In the genomic region with DNA sequence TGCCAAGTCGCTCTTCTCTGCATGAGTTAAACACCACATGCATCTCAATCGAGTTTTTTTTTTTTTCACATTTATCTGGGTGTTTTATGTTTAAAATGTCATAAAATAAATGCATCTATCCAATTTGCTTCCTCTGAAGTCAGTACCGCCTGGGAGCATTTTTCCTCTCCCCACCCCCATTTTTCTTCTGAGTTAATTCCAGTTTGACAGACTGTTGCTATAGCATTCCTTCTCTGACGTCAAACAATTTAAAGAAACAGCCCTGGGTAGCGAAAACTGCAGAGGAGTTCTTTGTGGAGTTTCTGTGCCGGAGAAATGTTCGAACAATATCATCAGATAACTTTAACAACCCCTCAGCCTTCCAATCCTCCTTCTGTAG, we compare ENCODE assay signal across 8 cellular contexts. TPM values are rescaled to one million over a fixed set of nuclear protein-coding genes. Genes with fewer than 3 reads are reported as not detected.
DNase-seq lines count a peak whose midpoint lies in the region; ATAC-seq and TF ChIP-seq lines count a peak whose summit lies in the region.

No MANE protein-coding gene starts in this region.

- peak overlapping the region; percentile 31 for H4K8ac ChIP-seq in mesenchymal stem cell (ENCODE audit: low read length)

- H3K4me2 ChIP-seq in mesenchymal stem cell (ENCODE audit: low read length, poor library complexity, severe bottlenecking), result peak overlapping the region; percentile 82

- no peaks in the 10 kb centered on the region for H3K9me3 ChIP-seq in mesenchymal stem cell (ENCODE audit: control insufficient read depth, low read length)

- H3K23ac ChIP-seq in mesenchymal stem cell (ENCODE audit: low read length in 2 of 2), result no peak overlapping the region

- H3K4me1 ChIP-seq in mesenchymal stem cell (ENCODE audit: control insufficient read depth, insufficient read depth, low read depth, low read length), result no peaks in the 10 kb centered on the region

- H2BK120ac ChIP-seq in mesenchymal stem cell (ENCODE audit: low read depth, low read length), result no peak overlapping the region

- H3K27me3 ChIP-seq in mesenchymal stem cell (ENCODE audit: control insufficient read depth in 1 of 2, insufficient read depth in 1 of 2, low read length in 2 of 2), result no peaks in the 10 kb centered on the region

- H2BK15ac ChIP-seq in mesenchymal stem cell (ENCODE audit: low read depth, poor library complexity, severe bottlenecking), result no peak overlapping the region

- no peak for DNase-seq in stimulated activated naive CD8-positive, alpha-beta T cell treated with anti-CD3 and anti-CD28 coated beads, Interleukin-15, Interleukin-2, amounts not matched to agents 100 U/mL and 50 U/mL, for 24 hours
- DNase-seq in mesenchymal stem cell (peak; percentile 88), ecto neural progenitor cell (ENCODE audit: low spot score) (no peak), NOMO-1 (lab: John Stamatoyannopoulos, UW; ENCODE audit: unreplicated experiment in 2 of 2) (no peak)

- H3K4me1 Mint-ChIP-seq in stimulated activated naive CD8-positive, alpha-beta T cell treated with anti-CD3 and anti-CD28 coated beads, Interleukin-15, Interleukin-2, amounts not matched to agents 100 ng/mL and 50 ng/mL, for 24 hours (ENCODE audit: low read depth), result peaks cover 24% of the 10 kb centered on the region
- peaks cover 56% of the 10 kb centered on the region for H3K4me1 Mint-ChIP-seq in brain

- no peak overlapping the region for H3K14ac ChIP-seq in mesenchymal stem cell (ENCODE audit: low read length in 2 of 2)

- H3K9me3 Mint-ChIP-seq in stimulated activated naive CD8-positive, alpha-beta T cell treated with anti-CD3 and anti-CD28 coated beads, Interleukin-15, Interleukin-2, amounts not matched to agents 100 ng/mL and 50 ng/mL, for 24 hours, result no peaks in the 10 kb centered on the region
- H3K9me3 Mint-ChIP-seq in brain, result no peaks in the 10 kb centered on the region

- no peak for TF ChIP-seq CTCF in brain (conservative IDR thresholded peaks at IDR 0.05)

- no peak for ATAC-seq in stimulated activated naive CD8-positive, alpha-beta T cell treated with anti-CD3 and anti-CD28 coated beads, Interleukin-15, Interleukin-2, amounts not matched to agents 100 U/mL and 50 U/mL, for 24 hours
- ATAC-seq in HG03378 (IDR thresholded peaks at IDR 0.05; ENCODE audit: unreplicated experiment) (no peak), GM21619 (IDR thresholded peaks at IDR 0.05; ENCODE audit: unreplicated experiment) (no peak)

- H3K4me3 Mint-ChIP-seq in stimulated activated naive CD8-positive, alpha-beta T cell treated with anti-CD3 and anti-CD28 coated beads, Interleukin-15, Interleukin-2, amounts not matched to agents 100 ng/mL and 50 ng/mL, for 24 hours, result peak overlapping the region; percentile 77
- peak overlapping the region; percentile 86 to 92 (median 89) for H3K4me3 Mint-ChIP-seq in brain

- no peak overlapping the region for H2BK12ac ChIP-seq in mesenchymal stem cell (ENCODE audit: low read length in 2 of 2)

- no peaks in the 10 kb centered on the region for H3K79me1 ChIP-seq in mesenchymal stem cell (replicated peaks; ENCODE audit: low read length, poor library complexity, severe bottlenecking)

- H3K4ac ChIP-seq in mesenchymal stem cell (ENCODE audit: low read depth in 1 of 2, low read length in 2 of 2), result no peak overlapping the region

- 25% methylated on average over 2 of the region's 7 CpGs for WGBS in mesenchymal stem cell

- peak overlapping the region in 1 of 2 experiments; percentile 90 for H3K4me3 ChIP-seq in mesenchymal stem cell (ENCODE audit: insufficient read depth in 1 of 2, low read depth in 1 of 2, low read length in 2 of 2)

- peak overlapping the region; percentile 90 for H3K27ac ChIP-seq in mesenchymal stem cell (ENCODE audit: low read length, poor library complexity, severe bottlenecking)

- peak overlapping the region; percentile 95 for H3K9ac ChIP-seq in mesenchymal stem cell (ENCODE audit: low read length)

- no peak overlapping the region for H4K91ac ChIP-seq in mesenchymal stem cell (ENCODE audit: low read length)

- no peak overlapping the region for H2BK5ac ChIP-seq in mesenchymal stem cell (ENCODE audit: low read depth, low read length, poor library complexity, severe bottlenecking)

- peaks cover 0 to 4% of the 10 kb centered on the region in 2 experiments for H3K36me3 ChIP-seq in mesenchymal stem cell (ENCODE audit: control insufficient read depth in 1 of 2, insufficient read depth in 2 of 2, low read depth in 1 of 2, low read length in 2 of 2)

- no peak overlapping the region for H3K18ac ChIP-seq in mesenchymal stem cell (ENCODE audit: low read depth in 1 of 2, low read length in 2 of 2)

- no peaks in the 10 kb centered on the region for H3K36me3 Mint-ChIP-seq in stimulated activated naive CD8-positive, alpha-beta T cell treated with anti-CD3 and anti-CD28 coated beads, Interleukin-15, Interleukin-2, amounts not matched to agents 100 ng/mL and 50 ng/mL, for 24 hours (ENCODE audit: low read depth)
- peaks cover 5% of the 10 kb centered on the region for H3K36me3 Mint-ChIP-seq in brain

- H3K27me3 Mint-ChIP-seq in stimulated activated naive CD8-positive, alpha-beta T cell treated with anti-CD3 and anti-CD28 coated beads, Interleukin-15, Interleukin-2, amounts not matched to agents 100 ng/mL and 50 ng/mL, for 24 hours, result peaks cover 75% of the 10 kb centered on the region
- H3K27me3 Mint-ChIP-seq in brain, result peaks cover 24% of the 10 kb centered on the region

- H2AFZ ChIP-seq in mesenchymal stem cell (ENCODE audit: low read depth, low read length), result no peak overlapping the region

- H2AK5ac ChIP-seq in mesenchymal stem cell (ENCODE audit: low read length, severe bottlenecking), result no peak overlapping the region

- H3K27ac Mint-ChIP-seq in stimulated activated naive CD8-positive, alpha-beta T cell treated with anti-CD3 and anti-CD28 coated beads, Interleukin-15, Interleukin-2, amounts not matched to agents 100 ng/mL and 50 ng/mL, for 24 hours, result no peak overlapping the region
- peak overlapping the region; percentile 95 to 97 (median 97) for H3K27ac Mint-ChIP-seq in brain

RNA-seq across cellular contexts. Expression of gene GNB4, which starts 0.9 kb away (rescaled TPM):
- 3.4 TPM for polyA plus RNA-seq in brain (ENCODE audit: insufficient read depth, low read depth, low replicate concordance)
- polyA plus RNA-seq in mesenchymal stem cell (2013, experiment 1 of 2), result 37.2 TPM
- 38.8 TPM for polyA plus RNA-seq in mesenchymal stem cell (2013, experiment 2 of 2)
